17 cellular contexts compared by ENCODE assay signal in genomic region chr17:57308543-57309186, GRCh38. TPM values are rescaled to one million over a fixed set of nuclear protein-coding genes. Genes with fewer than 3 reads are reported as not detected.
DNase-seq lines count a peak whose midpoint lies in the region; ATAC-seq and TF ChIP-seq lines count a peak whose summit lies in the region.
"Had no signal": no experiment of that assay in that cellular context is flagged by ENCODE, and none has a peak within 500 bp of the region (broad histone marks: within the 10 kb centered on the region; RNA-seq: fewer than 3 reads in every experiment).

No MANE protein-coding gene starts in this region.

- no peak for ATAC-seq in activated T-cell treated with anti-CD3 and anti-CD28 coated beads, Interleukin-2, amount 50 U/mL, for 72 hours (replicated peaks in 1 of 2)
- ATAC-seq in stimulated activated effector memory CD8-positive, alpha-beta T cell treated with anti-CD3 and anti-CD28 coated beads, Interleukin-12 subunit alpha, Interleukin-12 subunit beta, amount 100 ng/mL, for 72 hours = no peak
- ATAC-seq: PC-3 had no signal

- H3K27ac ChIP-seq in KOPT-K1 (ENCODE audit: low read depth, low read length, poor library complexity, severe bottlenecking) (peak overlapping the region; percentile 15), GM23248 (no peak overlapping the region), uterus (no peak overlapping the region)

- H3K36me3 ChIP-seq in KOPT-K1 (ENCODE audit: insufficient read depth, low read length) (peaks cover 96% of the 10 kb centered on the region), GM23248 (ENCODE audit: low read depth) (no peaks in the 10 kb centered on the region), uterus (no peaks in the 10 kb centered on the region)

- no peak for DNase-seq in activated T-cell treated with anti-CD3 and anti-CD28 coated beads, Interleukin-2, amount 50 U/mL, for 24 hours
- no peak for DNase-seq in activated T-cell treated with anti-CD3 and anti-CD28 coated beads, Interleukin-2, amount 50 U/mL, for 72 hours
- DNase-seq in stimulated activated effector memory CD8-positive, alpha-beta T cell treated with anti-CD3 and anti-CD28 coated beads, Interleukin-12 subunit alpha, Interleukin-12 subunit beta, amount 100 ng/mL, for 72 hours (ENCODE audit: low spot score in 2 of 2) = no peak
- DNase-seq in GM23248 (no peak), uterus (no peak)
- DNase-seq: BE2C; CD8-positive, alpha-beta memory T cell; EL; H9; Karpas-422; NCI-H1417 treated with DMSO at 0.1 percent for 48 hours; NCI-H2029 treated with DMSO at 0.1 percent for 48 hours; NCI-H2227 treated with DMSO at 0.1 percent for 48 hours; NCI-H526; PC-3 had no signal

- TF ChIP-seq CTCF in brain (conservative IDR thresholded peaks at IDR 0.05) (no peak), uterus (IDR thresholded peaks at IDR 0.05) (no peak)

- H3K4me1 Mint-ChIP-seq in activated T-cell treated with anti-CD3 and anti-CD28 coated beads, Interleukin-2, amount 50 U/mL, for 24 hours (ENCODE audit: low read depth) = peaks cover 21% of the 10 kb centered on the region
- H3K4me1 Mint-ChIP-seq in activated T-cell treated with anti-CD3 and anti-CD28 coated beads, Interleukin-2, amount 50 U/mL, for 72 hours (ENCODE audit: low read depth) = peaks cover 12% of the 10 kb centered on the region
- H3K4me1 Mint-ChIP-seq in brain = peaks cover 84% of the 10 kb centered on the region
- H3K4me1 Mint-ChIP-seq in stimulated activated effector memory CD8-positive, alpha-beta T cell treated with anti-CD3 and anti-CD28 coated beads, Interleukin-12 subunit alpha, Interleukin-12 subunit beta, amount 100 ng/mL, for 72 hours = peaks cover 32% of the 10 kb centered on the region

- H3K79me2 ChIP-seq in GM23248 (ENCODE audit: insufficient read depth) = no peaks in the 10 kb centered on the region

- H3K4me1 ChIP-seq in GM23248 (ENCODE audit: insufficient read depth) = no peaks in the 10 kb centered on the region
- no peaks in the 10 kb centered on the region for H3K4me1 ChIP-seq in uterus
- H3K4me1 ChIP-seq: BE2C had no signal

- intact Hi-C loops in uterus (cut with DNase I; ENCODE audit: low total_unique reads) = no loop called here

- H3K4me3 ChIP-seq in GM23248 = no peak overlapping the region
- no peak overlapping the region for H3K4me3 ChIP-seq in uterus

- peaks cover 44% of the 10 kb centered on the region for H3K36me3 Mint-ChIP-seq in activated T-cell treated with anti-CD3 and anti-CD28 coated beads, Interleukin-2, amount 50 U/mL, for 24 hours (ENCODE audit: low read depth)
- peaks cover 2 to 8% of the 10 kb centered on the region in 2 donors for H3K36me3 Mint-ChIP-seq in activated T-cell treated with anti-CD3 and anti-CD28 coated beads, Interleukin-2, amount 50 U/mL, for 72 hours (ENCODE audit: insufficient read depth in 2 of 2)
- peaks cover 51% of the 10 kb centered on the region for H3K36me3 Mint-ChIP-seq in brain
- peaks cover 24% of the 10 kb centered on the region for H3K36me3 Mint-ChIP-seq in stimulated activated effector memory CD8-positive, alpha-beta T cell treated with anti-CD3 and anti-CD28 coated beads, Interleukin-12 subunit alpha, Interleukin-12 subunit beta, amount 100 ng/mL, for 72 hours

- in situ Hi-C loops in GM23248 (cut with MboI) = no loop called here

- TF ChIP-seq POLR2A in uterus (IDR thresholded peaks at IDR 0.05) = no peak

- H3K9ac ChIP-seq in GM23248 = no peak overlapping the region

- no peak overlapping the region for H3K4me3 Mint-ChIP-seq in activated T-cell treated with anti-CD3 and anti-CD28 coated beads, Interleukin-2, amount 50 U/mL, for 24 hours
- no peak overlapping the region for H3K4me3 Mint-ChIP-seq in activated T-cell treated with anti-CD3 and anti-CD28 coated beads, Interleukin-2, amount 50 U/mL, for 72 hours
- no peak overlapping the region for H3K4me3 Mint-ChIP-seq in brain
- H3K4me3 Mint-ChIP-seq in stimulated activated effector memory CD8-positive, alpha-beta T cell treated with anti-CD3 and anti-CD28 coated beads, Interleukin-12 subunit alpha, Interleukin-12 subunit beta, amount 100 ng/mL, for 72 hours = no peak overlapping the region
- H3K4me3 Mint-ChIP-seq: CD8-positive, alpha-beta memory T cell; H9 had no signal

- no peak overlapping the region for H2AFZ ChIP-seq in GM23248

- no peaks in the 10 kb centered on the region for H3K9me3 ChIP-seq in KOPT-K1 (ENCODE audit: insufficient read depth, low read length, poor library complexity, severe bottlenecking)
- no peaks in the 10 kb centered on the region for H3K9me3 ChIP-seq in GM23248 (ENCODE audit: low read depth)
- H3K9me3 ChIP-seq in uterus = no peaks in the 10 kb centered on the region
- H3K9me3 ChIP-seq: BE2C had no signal

- no peaks in the 10 kb centered on the region for H4K20me1 ChIP-seq in GM23248 (ENCODE audit: insufficient read depth)

- H3K27me3 Mint-ChIP-seq in activated T-cell treated with anti-CD3 and anti-CD28 coated beads, Interleukin-2, amount 50 U/mL, for 24 hours = no peaks in the 10 kb centered on the region
- H3K27me3 Mint-ChIP-seq in activated T-cell treated with anti-CD3 and anti-CD28 coated beads, Interleukin-2, amount 50 U/mL, for 72 hours (ENCODE audit: low read depth) = no peaks in the 10 kb centered on the region
- H3K27me3 Mint-ChIP-seq in brain = no peaks in the 10 kb centered on the region

- no peak overlapping the region for H3K4me2 ChIP-seq in GM23248 (ENCODE audit: unreplicated experiment)

- WGBS in GM23248 (ENCODE audit: low coverage in 1 of 2, low lambda C conversion rate in 2 of 2, missing lambda C conversion rate in 2 of 2), 2 experiments = 79 to 86% methylated on average over 5 of the region's 5 CpGs

- no peaks in the 10 kb centered on the region for H3K27me3 ChIP-seq in GM23248 (replicated peaks; ENCODE audit: insufficient read depth)
- H3K27me3 ChIP-seq in uterus = no peaks in the 10 kb centered on the region
- H3K27me3 ChIP-seq: BE2C had no signal

- H3K27ac Mint-ChIP-seq in activated T-cell treated with anti-CD3 and anti-CD28 coated beads, Interleukin-2, amount 50 U/mL, for 24 hours = peak overlapping the region; percentile 23
- no peak overlapping the region for H3K27ac Mint-ChIP-seq in activated T-cell treated with anti-CD3 and anti-CD28 coated beads, Interleukin-2, amount 50 U/mL, for 72 hours
- peak overlapping the region in 3 of 5 experiments; percentile 64 to 85 (median 84) for H3K27ac Mint-ChIP-seq in brain
- peak overlapping the region; percentile 67 for H3K27ac Mint-ChIP-seq in stimulated activated effector memory CD8-positive, alpha-beta T cell treated with anti-CD3 and anti-CD28 coated beads, Interleukin-12 subunit alpha, Interleukin-12 subunit beta, amount 100 ng/mL, for 72 hours

- no peaks in the 10 kb centered on the region for H3F3A ChIP-seq in GM23248 (ENCODE audit: insufficient read depth)

- no peaks in the 10 kb centered on the region for H3K9me2 ChIP-seq in GM23248 (ENCODE audit: insufficient read depth)

- no peaks in the 10 kb centered on the region for H3K9me3 Mint-ChIP-seq in activated T-cell treated with anti-CD3 and anti-CD28 coated beads, Interleukin-2, amount 50 U/mL, for 24 hours
- no peaks in the 10 kb centered on the region for H3K9me3 Mint-ChIP-seq in activated T-cell treated with anti-CD3 and anti-CD28 coated beads, Interleukin-2, amount 50 U/mL, for 72 hours
- H3K9me3 Mint-ChIP-seq in brain = peaks cover 0 to 2% (median 0%) of the 10 kb centered on the region in 5 experiments
- no peaks in the 10 kb centered on the region for H3K9me3 Mint-ChIP-seq in stimulated activated effector memory CD8-positive, alpha-beta T cell treated with anti-CD3 and anti-CD28 coated beads, Interleukin-12 subunit alpha, Interleukin-12 subunit beta, amount 100 ng/mL, for 72 hours
- H3K9me3 Mint-ChIP-seq: CD8-positive, alpha-beta memory T cell; H9 had no signal

RNA-seq across cellular contexts. Expression of gene MSI2, which starts 52.3 kb away (rescaled TPM):
- total RNA-seq in activated T-cell treated with anti-CD3 and anti-CD28 coated beads, Interleukin-2, amount 50 U/mL, for 72 hours = 100 to 1,000 TPM; 112 to 119 TPM
- polyA plus RNA-seq in brain (ENCODE audit: insufficient read depth, low read depth, low replicate concordance) = 79.1 TPM
- 17.9 and 18.2 TPM in 2 replicates for total RNA-seq in GM23248 (2014; rRNA removed; shearing (Covaris generic))
- 4.3 and 5.1 TPM in 2 replicates for polyA plus RNA-seq in GM23248 (2016; fragmentation: Nextera tagmentation; extraction: Ambion mirVana)
- 10 to 100 TPM; 13.2 to 60.8 (median 44.5) TPM for total RNA-seq in uterus
